1 cellular context compared by ENCODE assay signal in the genomic region with DNA sequence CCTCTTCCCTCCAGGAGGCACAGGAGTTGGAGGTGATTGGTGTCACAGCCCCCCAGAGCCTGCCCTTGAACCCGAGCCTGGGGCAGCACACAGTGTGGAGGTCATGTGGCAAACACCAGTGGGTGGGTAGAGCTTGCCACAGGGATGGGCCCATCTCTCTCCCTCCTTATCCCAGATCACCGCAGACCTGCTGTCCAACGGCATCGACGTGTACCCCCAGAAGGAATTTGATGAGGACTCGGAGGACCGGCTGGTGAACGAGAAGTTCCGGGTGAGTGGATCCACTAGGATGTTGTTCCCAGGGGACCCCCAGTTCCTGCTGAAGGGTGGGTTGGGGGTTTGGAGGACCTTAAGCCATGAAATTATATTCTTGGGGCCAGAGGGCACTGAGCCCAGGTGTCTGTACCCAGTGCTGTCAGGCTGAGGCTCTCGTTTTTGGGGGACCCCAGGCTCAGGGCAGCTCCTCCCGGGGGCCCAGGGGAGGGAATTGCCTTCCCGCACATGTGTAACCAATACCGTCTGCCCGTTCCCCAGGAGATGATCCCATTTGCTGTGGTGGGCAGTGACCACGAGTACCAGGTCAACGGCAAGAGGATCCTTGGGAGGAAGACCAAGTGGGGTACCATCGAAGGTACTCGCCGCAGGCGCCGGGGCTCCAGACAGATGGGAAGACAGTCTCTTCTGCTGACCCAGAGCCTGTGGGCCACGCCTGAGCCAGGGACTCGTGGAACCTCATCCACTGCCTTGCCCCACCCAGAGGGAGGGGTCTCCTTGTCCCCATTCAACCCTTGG.
TF ChIP-seq lines count a peak whose summit lies in the region.

No MANE protein-coding gene starts in this region.

TF ChIP-seq in HEK293, 187 proteins besides CTCF, POLR2A, EP300 and RAD21:
- peak; percentile 83 for TF ChIP-seq KLF1 (tag by site-specific recombination; IDR thresholded peaks at IDR 0.05)
- no peak for TF ChIP-seq ZNF335 (tag by site-specific recombination; conservative IDR thresholded peaks at IDR 0.05)
TF ChIP-seq in HEK293: peak in this region for 1.
